ENCODE assay signal across 16 cellular contexts in the genomic region with DNA sequence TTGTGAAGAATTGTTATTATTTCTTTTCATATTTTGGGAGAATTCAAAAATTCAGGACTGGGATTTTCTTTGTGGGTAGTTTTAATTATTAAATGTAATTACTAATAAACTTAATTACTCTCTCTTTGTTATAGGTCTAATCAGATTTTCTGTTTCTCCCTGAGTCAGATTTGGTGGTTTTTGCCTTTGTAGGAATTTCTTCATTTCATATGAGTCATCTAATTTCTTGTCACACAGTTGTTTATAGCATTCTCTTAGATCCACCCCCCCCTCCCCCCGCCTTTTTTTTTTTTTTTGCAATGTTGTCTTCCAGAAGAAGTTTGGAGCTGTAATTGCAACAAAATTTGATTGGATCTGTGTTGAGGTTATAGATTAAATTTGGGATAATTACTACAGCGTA. TPM values are rescaled to one million over a fixed set of nuclear protein-coding genes. Genes with fewer than 3 reads are reported as not detected.
DNase-seq lines count a peak whose midpoint lies in the region; TF ChIP-seq lines count a peak whose summit lies in the region.
"Had no signal": no experiment of that assay in that cellular context is flagged by ENCODE, and none has a peak within 500 bp of the region (broad histone marks: within the 10 kb centered on the region; RNA-seq: fewer than 3 reads in every experiment).

No MANE protein-coding gene starts in this region.

- H3K79me2 ChIP-seq in fibroblast of lung (ENCODE audit: control insufficient read depth, insufficient read depth, low read length) = no peaks in the 10 kb centered on the region

- H3K36me3 Mint-ChIP-seq in HFFc6 (ENCODE audit: low read depth) = no peaks in the 10 kb centered on the region
- H3K36me3 Mint-ChIP-seq: CD4-positive, alpha-beta memory T cell had no signal

- no peak overlapping the region for H3K27ac Mint-ChIP-seq in HFFc6
- H3K27ac Mint-ChIP-seq: CD4-positive, alpha-beta memory T cell; T-helper 17 cell had no signal

- TF ChIP-seq CTCF in fibroblast of lung (conservative IDR thresholded peaks at IDR 0.05 in 1 of 2, IDR thresholded peaks at IDR 0.05 in 1 of 2; ENCODE audit: low read depth in 1 of 2, low read length in 2 of 2) (no peak), HFFc6 (IDR thresholded peaks at IDR 0.05) (no peak)

- H3K27ac ChIP-seq in fibroblast of lung (ENCODE audit: insufficient read depth, low read length) = no peak overlapping the region
- H3K27ac ChIP-seq: coronary artery had no signal

- H3K4me1 ChIP-seq in fibroblast of lung (ENCODE audit: control insufficient read depth, extremely low read depth, insufficient read depth, low read length) = no peaks in the 10 kb centered on the region

- no peak overlapping the region for H3K9ac ChIP-seq in fibroblast of lung (ENCODE audit: insufficient read depth, low read length)

- H3K4me2 ChIP-seq in fibroblast of lung (ENCODE audit: extremely low read depth, insufficient read depth, low read length) = no peak overlapping the region

- peak; percentile 73 for DNase-seq in AG08395 (ENCODE audit: low spot score)
- DNase-seq in GM03348 (ENCODE audit: low spot score) = peak; percentile 66
- DNase-seq in RKO (ENCODE audit: low spot score) = peak; percentile 46
- peak; percentile 55 to 73 for DNase-seq in fibroblast of lung (ENCODE audit: low read depth in 2 of 2)
- no peak for DNase-seq in HFFc6
- no peak for DNase-seq in NCI-H1417 (lab: John Stamatoyannopoulos, UW)
- no peak for DNase-seq in SKM-1 treated with dmso at 0.1 percent for 144 hours (lab: John Stamatoyannopoulos, UW; ENCODE audit: unreplicated experiment)
- DNase-seq in GM19238 (ENCODE audit: insufficient read length, low spot score) = no peak
- DNase-seq: activated CD4-positive, alpha-beta T cell treated with anti-CD3 and anti-CD28 coated beads, Interleukin-2, amount 50 U/mL, for 1 hour; activated naive CD4-positive, alpha-beta T cell; CD4-positive, alpha-beta memory T cell; Karpas-422; T-helper 17 cell had no signal

- peaks cover 6% of the 10 kb centered on the region for H3K27me3 Mint-ChIP-seq in HFFc6 (ENCODE audit: insufficient read depth)

- H3K4me3 ChIP-seq in fibroblast of lung (replicated peaks in 1 of 4; ENCODE audit: control extremely low read depth in 1 of 4, insufficient read depth in 1 of 4, low read depth in 3 of 4, low read length in 4 of 4) = no peak overlapping the region
- H3K4me3 ChIP-seq: coronary artery had no signal

- no peak overlapping the region for H3K4me3 Mint-ChIP-seq in HFFc6
- H3K4me3 Mint-ChIP-seq: CD4-positive, alpha-beta memory T cell; T-helper 17 cell had no signal

- no peaks in the 10 kb centered on the region for H4K20me1 ChIP-seq in fibroblast of lung (ENCODE audit: control insufficient read depth, extremely low read depth, insufficient read depth, low read length)

- H3K9me3 Mint-ChIP-seq in HFFc6 = no peaks in the 10 kb centered on the region

- no peaks in the 10 kb centered on the region for H3K9me3 ChIP-seq in fibroblast of lung (ENCODE audit: control insufficient read depth, insufficient read depth, low read depth, low read length)

- H3K27me3 ChIP-seq in fibroblast of lung (ENCODE audit: control insufficient read depth, insufficient read depth, low read length) = no peaks in the 10 kb centered on the region

- H2AFZ ChIP-seq in fibroblast of lung (ENCODE audit: low read length) = no peak overlapping the region

- H3K36me3 ChIP-seq in fibroblast of lung (ENCODE audit: control insufficient read depth, insufficient read depth, low read length) = no peaks in the 10 kb centered on the region

- peaks cover 10% of the 10 kb centered on the region; the same call in 1 of the 2 replicates for H3K4me1 Mint-ChIP-seq in HFFc6 (ENCODE audit: low read depth)

RNA-seq across cellular contexts. Expression of a gene that starts 26.0 kb away (rescaled TPM):
- total RNA-seq in fibroblast of lung = not detected in 2 replicates
- polyA plus RNA-seq in fibroblast of lung = not detected in 2 replicates
- not detected in 2 replicates for polyA plus RNA-seq in fibroblast of lung (2012)
- not detected in 2 replicates for polyA minus RNA-seq in fibroblast of lung (ENCODE audit: low replicate concordance)
- not detected for total RNA-seq in HFFc6 (2021; fragmentation: NEBNext Ultra II Directional; extraction: Animal tissue kit (Norgen Biotek cat#: 25700))
- total RNA-seq: CD4-positive, alpha-beta memory T cell; pulmonary artery endothelial cell; T-helper 17 cell had no signal
- polyA plus RNA-seq: CD4-positive, alpha-beta memory T cell; keratinocyte had no signal

Comparison
In these comparisons a context has a peak if more than half of its experiments do, and no peak if none do; other contexts are left out.
1. DNase-seq: peak in AG08395 (single experiment), GM03348 (single experiment), RKO (single experiment) and fibroblast of lung (2 of 2); none in HFFc6 (single experiment), NCI-H1417 (0 of 3), SKM-1 treated with dmso at 0.1 percent for 144 hours (single experiment) and GM19238 (single experiment).